In genomic region chr4:70849277-70849676, GRCh38 we compare ENCODE assay signal across 1 cellular context.
TF ChIP-seq lines count a peak whose summit lies in the region.

No MANE protein-coding gene starts in this region.

TF ChIP-seq in GM23338, 12 proteins besides CTCF, POLR2A, EP300 and RAD21 (continued from another document):
- TF ChIP-seq ZNF462 (CRISPR knock-in tag; IDR thresholded peaks at IDR 0.05) (no peak), ZNF114 (CRISPR knock-in tag; IDR thresholded peaks at IDR 0.05) (no peak), NANOG (IDR thresholded peaks at IDR 0.05; ENCODE audit: borderline replicate concordance) (no peak), EZH2 (IDR thresholded peaks at IDR 0.05; ENCODE audit: low read depth, unreplicated experiment) (no peak), STAT1 (IDR thresholded peaks at IDR 0.05; ENCODE audit: unreplicated experiment) (no peak), ETS1 (IDR thresholded peaks at IDR 0.05) (no peak), CREB1 (CRISPR knock-in tag; IDR thresholded peaks at IDR 0.05; ENCODE audit: low read depth) (no peak)
